ENCODE assay signal across 11 cellular contexts in genomic region chr1:77687519-77687906, GRCh38. TPM values are rescaled to one million over a fixed set of nuclear protein-coding genes. Genes with fewer than 3 reads are reported as not detected.
A peak's percentile ranks its signal among the peaks of the same experiment; 100 is the strongest.
DNase-seq lines count a peak whose midpoint lies in the region; ATAC-seq and TF ChIP-seq lines count a peak whose summit lies in the region.
"Had no signal": no experiment of that assay in that cellular context is flagged by ENCODE, and none has a peak within 500 bp of the region (broad histone marks: within the 10 kb centered on the region; RNA-seq: fewer than 3 reads in every experiment).

No MANE protein-coding gene starts in this region.

- peaks cover 15% of the 10 kb centered on the region for H3K36me3 Mint-ChIP-seq in endothelial cell (ENCODE audit: low read depth, unreplicated experiment)

- H3K9ac ChIP-seq in mesendoderm (ENCODE audit: low read length) = peak overlapping the region; percentile 12

- no peak overlapping the region for H2BK15ac ChIP-seq in mesendoderm (replicated peaks; ENCODE audit: low read depth)

- H3K27me3 ChIP-seq in mesendoderm (ENCODE audit: insufficient read depth, low read length, poor library complexity) = no peaks in the 10 kb centered on the region

- no peak overlapping the region for H2BK120ac ChIP-seq in mesendoderm (ENCODE audit: low read depth, low read length)

- peak overlapping the region; percentile 21 for H3K4me3 Mint-ChIP-seq in endothelial cell (ENCODE audit: unreplicated experiment)

- H3K4ac ChIP-seq in mesendoderm (ENCODE audit: low read depth, low read length) = peak overlapping the region; percentile 7

- no peak for ATAC-seq in GM18858 (IDR thresholded peaks at IDR 0.05; ENCODE audit: unreplicated experiment)
- no peak for ATAC-seq in GM21825 (IDR thresholded peaks at IDR 0.05; ENCODE audit: unreplicated experiment)
- ATAC-seq: naive thymus-derived CD4-positive, alpha-beta T cell had no signal

- peak overlapping the region; percentile 29 for H3K56ac ChIP-seq in mesendoderm (ENCODE audit: low read length)

- H3K36me3 ChIP-seq in mesendoderm (ENCODE audit: control insufficient read depth, insufficient read depth, low read length) = no peaks in the 10 kb centered on the region

- peak overlapping the region; percentile 22 for H3K18ac ChIP-seq in mesendoderm (ENCODE audit: low read length)

- H3K79me2 ChIP-seq in mesendoderm (ENCODE audit: control insufficient read depth, insufficient read depth, low read length) = no peaks in the 10 kb centered on the region

- TF ChIP-seq RAD21 in Ishikawa (IDR thresholded peaks at IDR 0.05; ENCODE audit: low read depth) = peak; percentile 19; the same call in 1 of the 2 replicates

- H3K4me1 ChIP-seq in mesendoderm (ENCODE audit: control insufficient read depth, low read depth, low read length) = no peaks in the 10 kb centered on the region

- DNase-seq in AG10803 (ENCODE audit: low read depth) = peak; percentile 23
- DNase-seq in endothelial cell (ENCODE audit: low spot score) = peak; percentile 69
- DNase-seq in mesendoderm = peak; percentile 95
- no peak for DNase-seq in EL
- DNase-seq in NCI-H187 treated with DMSO at 0.1 percent for 48 hours (lab: John Stamatoyannopoulos, UW) = no peak
- DNase-seq: DMS79; naive thymus-derived CD4-positive, alpha-beta T cell; NCI-H446 treated with DMSO at 0.1 percent for 48 hours had no signal

- peak overlapping the region; percentile 96 for H4K8ac ChIP-seq in mesendoderm (ENCODE audit: low read depth, low read length)

- H3K4me3 ChIP-seq in AG10803 (ENCODE audit: low read length) (no peak overlapping the region), mesendoderm (ENCODE audit: low read length) (no peak overlapping the region)

- no peak overlapping the region for H3K4me2 ChIP-seq in mesendoderm (ENCODE audit: low read length)

- peaks cover 17% of the 10 kb centered on the region for H3K4me1 Mint-ChIP-seq in endothelial cell (ENCODE audit: unreplicated experiment)

- H3K23ac ChIP-seq in mesendoderm (ENCODE audit: low read length) = no peak overlapping the region

- H3K79me1 ChIP-seq in mesendoderm (ENCODE audit: low read length) = no peaks in the 10 kb centered on the region

- no CpG with 5 or more reads among the region's 21 CpGs for WGBS in mesendoderm (ENCODE audit: extremely low coverage, insufficient coverage, low lambda C conversion rate)

- peak overlapping the region; percentile 30 for H3K27ac Mint-ChIP-seq in endothelial cell (ENCODE audit: unreplicated experiment)
- H3K27ac Mint-ChIP-seq: naive thymus-derived CD4-positive, alpha-beta T cell had no signal

- no peak overlapping the region for H3K27ac ChIP-seq in mesendoderm (ENCODE audit: low read depth, low read length)

- H2BK5ac ChIP-seq in mesendoderm (ENCODE audit: low read length) = no peak overlapping the region

- TF ChIP-seq CTCF in AG10803 (conservative IDR thresholded peaks at IDR 0.05; ENCODE audit: low read length) = peak; percentile 23
- TF ChIP-seq CTCF in endothelial cell (IDR thresholded peaks at IDR 0.05; ENCODE audit: unreplicated experiment) = no peak

- no peak overlapping the region for H2AK5ac ChIP-seq in mesendoderm (ENCODE audit: low read length)

- TF ChIP-seq EP300 in Ishikawa (IDR thresholded peaks at IDR 0.05; ENCODE audit: borderline replicate concordance) = no peak

- no peak overlapping the region for H4K5ac ChIP-seq in mesendoderm (ENCODE audit: low read length)

- H3K9me3 Mint-ChIP-seq in endothelial cell (ENCODE audit: unreplicated experiment) = no peaks in the 10 kb centered on the region

- H3K27me3 Mint-ChIP-seq in endothelial cell (ENCODE audit: unreplicated experiment) = peaks cover 9% of the 10 kb centered on the region
- H3K27me3 Mint-ChIP-seq: naive thymus-derived CD4-positive, alpha-beta T cell had no signal

TF ChIP-seq in Ishikawa, 13 proteins besides CTCF, POLR2A, EP300 and RAD21:
- TF ChIP-seq TEAD4 (IDR thresholded peaks at IDR 0.05) = 0 out of 2 replicates have a peak, but pooled peaks have one; percentile 11
- no peak for TF ChIP-seq CREB1 (IDR thresholded peaks at IDR 0.05; ENCODE audit: low read depth)
TF ChIP-seq in Ishikawa: peak in this region for 1.

RNA-seq across cellular contexts. Expression of gene ZZZ3, which starts 5.1 kb away (rescaled TPM):
- total RNA-seq in endothelial cell (ENCODE audit: unreplicated experiment) = 39.3 TPM
- 28.4 TPM for polyA plus RNA-seq in mesendoderm (2013, experiment 1 of 2)
- 28.3 TPM for polyA plus RNA-seq in mesendoderm (2013, experiment 2 of 2)

Comparison
In these comparisons a context has a peak if more than half of its experiments do, and no peak if none do; other contexts are left out.
1. DNase-seq: peak in AG10803 (single experiment), endothelial cell (single experiment) and mesendoderm (single experiment); none in EL (single experiment) and NCI-H187 treated with DMSO at 0.1 percent for 48 hours (single experiment).